Comparison of ENCODE assay signal across 8 cellular contexts in the genomic region with DNA sequence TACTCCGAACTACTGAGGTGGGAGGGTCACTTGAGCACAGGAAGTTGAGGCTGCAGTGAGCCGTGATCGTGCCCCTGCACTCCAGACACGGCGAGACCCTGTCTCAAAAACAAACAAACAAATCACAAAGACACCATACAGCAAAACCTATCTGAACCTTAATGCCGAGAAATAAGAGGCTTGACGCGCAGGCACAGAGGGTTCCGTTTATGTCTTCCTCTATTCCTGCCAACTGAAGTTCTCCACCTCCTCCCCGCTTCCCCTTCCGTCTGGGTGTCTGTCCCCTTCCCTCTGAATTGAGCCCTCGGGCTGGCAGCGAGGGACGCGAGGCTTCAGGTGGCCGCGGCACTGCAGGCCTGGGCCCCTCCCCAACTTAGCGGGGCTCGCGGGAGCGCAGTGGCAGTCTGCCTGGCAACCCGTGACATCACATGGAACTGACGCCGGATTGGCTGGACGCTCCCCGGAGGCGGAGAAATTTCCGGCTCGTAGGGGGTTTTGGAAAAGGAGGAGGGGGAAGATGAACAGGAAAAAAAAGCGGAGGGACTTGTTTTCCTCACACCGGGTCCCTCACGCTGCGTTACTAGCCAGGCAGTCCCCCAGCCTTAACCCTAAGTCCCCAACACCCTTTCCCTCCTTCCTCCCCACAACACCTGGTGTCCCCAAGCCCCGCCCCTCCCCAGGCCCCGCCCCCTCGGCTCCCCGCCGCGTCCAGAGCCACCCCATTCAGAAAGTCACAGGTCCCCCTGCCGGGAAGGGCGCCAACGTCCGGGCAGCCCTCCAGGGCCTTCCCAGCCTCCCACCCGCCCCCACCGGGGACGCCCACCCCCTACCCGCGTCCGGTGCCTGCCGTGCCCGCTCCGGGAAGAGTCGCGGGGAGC. TPM values are rescaled to one million over a fixed set of nuclear protein-coding genes. Genes with fewer than 3 reads are reported as not detected.
DNase-seq lines count a peak whose midpoint lies in the region; ATAC-seq and TF ChIP-seq lines count a peak whose summit lies in the region.

No MANE protein-coding gene starts in this region.

- H3K27me3 ChIP-seq in ACC112 (ENCODE audit: insufficient read depth, low read length) = peaks cover 30% of the 10 kb centered on the region

- DNase-seq in NCI-H226 = peak; percentile 40
- DNase-seq in activated CD4-positive, alpha-beta T cell treated with anti-CD3 and anti-CD28 coated beads for 1 hour = peak; percentile 86
- no peak for DNase-seq in chondrocyte (ENCODE audit: low spot score)
- DNase-seq in kidney tubule cell (ENCODE audit: low spot score) = peak; percentile 75
- DNase-seq in stimulated activated CD4-positive, alpha-beta T cell treated with anti-CD3 and anti-CD28 coated beads, Interleukin-15, amount 100 ng/mL, for 24 hours = peak; percentile 87

- H3K27me3 Mint-ChIP-seq in chondrocyte (ENCODE audit: low read depth) = peaks cover 21% of the 10 kb centered on the region

- H3K36me3 Mint-ChIP-seq in chondrocyte (ENCODE audit: low read depth) = no peaks in the 10 kb centered on the region

- H3K4me1 Mint-ChIP-seq in chondrocyte (ENCODE audit: low read depth) = peaks cover 14% of the 10 kb centered on the region

- peak overlapping the region; percentile 70 for H3K4me3 ChIP-seq in ACC112 (ENCODE audit: low read depth, low read length)

- no peaks in the 10 kb centered on the region for H3K9me3 Mint-ChIP-seq in chondrocyte (ENCODE audit: low read depth)

- TF ChIP-seq CTCF in chondrocyte (IDR thresholded peaks at IDR 0.05) = no peak

- H3K4me3 Mint-ChIP-seq in chondrocyte (ENCODE audit: unreplicated experiment) = peak overlapping the region; percentile 81

- H3K79me2 ChIP-seq in ACC112 (ENCODE audit: control insufficient read depth, insufficient read depth, low read length, unreplicated experiment) = no peaks in the 10 kb centered on the region

- ATAC-seq in GM18873 (IDR thresholded peaks at IDR 0.05; ENCODE audit: low FRiP score, unreplicated experiment) = peak; percentile 81
- peak; percentile 58 for ATAC-seq in HG03139 (IDR thresholded peaks at IDR 0.05; ENCODE audit: unreplicated experiment)

- no peaks in the 10 kb centered on the region for H3K36me3 ChIP-seq in ACC112 (ENCODE audit: insufficient read depth, low read length)

- H2AFZ ChIP-seq in ACC112 (ENCODE audit: low read length, unreplicated experiment) = peak overlapping the region; percentile 12

- H3K4me1 ChIP-seq in ACC112 (ENCODE audit: control insufficient read depth, insufficient read depth, low read length, unreplicated experiment) = no peaks in the 10 kb centered on the region

- peak overlapping the region; percentile 82 for H3K27ac Mint-ChIP-seq in chondrocyte (ENCODE audit: unreplicated experiment)

- no peak overlapping the region for H3K27ac ChIP-seq in ACC112 (ENCODE audit: low read depth, low read length)

RNA-seq across cellular contexts. Expression of gene MYBPC2, which starts 1.1 kb away (rescaled TPM):
- not detected in 3 replicates for total RNA-seq in chondrocyte

RNA-seq across cellular contexts. Expression of gene SPIB, which starts 12.8 kb away (rescaled TPM):
- total RNA-seq in chondrocyte = not detected in 3 replicates

RNA-seq across cellular contexts. Expression of gene EMC10, which starts 44.7 kb away (rescaled TPM):
- total RNA-seq in chondrocyte = 132 to 144 TPM (median 144 TPM) in 3 replicates

RNA-seq across cellular contexts. Expression of gene GARIN5A, which starts 45.1 kb away (rescaled TPM):
- total RNA-seq in chondrocyte = 1.7 to 2.1 TPM (median 1.9 TPM) in 3 replicates

RNA-seq across cellular contexts. Expression of gene POLD1, which starts 47.4 kb away (rescaled TPM):
- total RNA-seq in chondrocyte = 15.7 to 37.2 TPM (median 15.8 TPM) in 3 replicates
